Comparison of ENCODE assay signal across 25 cellular contexts in the genomic region with DNA sequence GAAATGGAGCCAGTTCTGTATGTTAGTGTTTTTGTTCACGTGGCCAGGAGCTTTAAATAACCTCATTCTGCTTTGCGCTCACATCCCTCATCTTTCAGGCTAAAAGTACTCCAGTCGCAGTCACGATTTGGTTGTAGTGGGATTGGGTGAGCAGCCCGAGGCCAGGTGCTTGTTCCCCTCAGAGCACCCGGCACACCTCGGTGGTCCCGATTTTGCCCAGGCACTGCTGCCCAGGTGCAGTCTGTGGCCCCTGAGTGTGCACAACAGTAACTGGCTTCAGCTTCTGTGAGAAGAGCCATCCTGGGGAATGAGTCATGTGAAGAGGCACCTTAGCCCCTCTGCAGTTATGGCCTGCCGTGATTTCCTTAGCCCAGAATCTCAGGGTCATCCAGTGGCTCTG. TPM values are rescaled to one million over a fixed set of nuclear protein-coding genes. Genes with fewer than 3 reads are reported as not detected.
A peak's percentile ranks its signal among the peaks of the same experiment; 100 is the strongest.
DNase-seq lines count a peak whose midpoint lies in the region; ATAC-seq and TF ChIP-seq lines count a peak whose summit lies in the region.
"Had no signal": no experiment of that assay in that cellular context is flagged by ENCODE, and none has a peak within 500 bp of the region (broad histone marks: within the 10 kb centered on the region; RNA-seq: fewer than 3 reads in every experiment).

No MANE protein-coding gene starts in this region.

- peak overlapping the region; percentile 61 for H3K27ac Mint-ChIP-seq in endodermal cell
- H3K27ac Mint-ChIP-seq: activated naive CD8-positive, alpha-beta T cell; activated T-cell treated with anti-CD3 and anti-CD28 coated beads, Interleukin-2, amount 50 U/mL, for 72 hours had no signal

- H3K36me3 Mint-ChIP-seq in endodermal cell (ENCODE audit: low read depth): peaks cover 58% of the 10 kb centered on the region

- H3K9me3 Mint-ChIP-seq in endodermal cell: no peaks in the 10 kb centered on the region
- H3K9me3 Mint-ChIP-seq: activated T-cell treated with anti-CD3 and anti-CD28 coated beads, Interleukin-2, amount 50 U/mL, for 72 hours; naive thymus-derived CD4-positive, alpha-beta T cell had no signal

- WGBS in endodermal cell (ENCODE audit: insufficient coverage in 1 of 2, insufficient read length in 1 of 2), 2 experiments: 92 to 98% methylated on average over 9 of the region's 9 CpGs

- H3K27ac ChIP-seq in endodermal cell (ENCODE audit: low read depth, low read length) (no peak overlapping the region), mucosa of rectum (ENCODE audit: low read depth in 2 of 2, low read length in 2 of 2) (peak overlapping the region; percentile 95), skin epidermis (peak overlapping the region in 14 of 21 experiments; percentile 8 to 83 (median 66))
- H3K27ac ChIP-seq: coronary artery had no signal

- no peaks in the 10 kb centered on the region for H3K4me1 Mint-ChIP-seq in endodermal cell
- H3K4me1 Mint-ChIP-seq: naive thymus-derived CD4-positive, alpha-beta T cell had no signal

- H3K36me3 ChIP-seq in endodermal cell (ENCODE audit: control insufficient read depth, insufficient read depth, low read length) (peaks cover 36% of the 10 kb centered on the region), mucosa of rectum (ENCODE audit: control insufficient read depth in 2 of 2, insufficient read depth in 2 of 2, low read length in 2 of 2) (peaks cover 22 to 25% of the 10 kb centered on the region in 2 donors)

- H3K9ac ChIP-seq in endodermal cell (ENCODE audit: extremely low read depth, low read length, poor library complexity, severe bottlenecking): no peak overlapping the region
- peak overlapping the region; percentile 24 to 73 for H3K9ac ChIP-seq in mucosa of rectum (ENCODE audit: low read depth in 1 of 2, low read length in 2 of 2)

- no peaks in the 10 kb centered on the region for H3K27me3 Mint-ChIP-seq in endodermal cell (ENCODE audit: insufficient read depth)
- H3K27me3 Mint-ChIP-seq: activated naive CD8-positive, alpha-beta T cell; naive thymus-derived CD4-positive, alpha-beta T cell had no signal

- H3K4me1 ChIP-seq in endodermal cell (ENCODE audit: control insufficient read depth, insufficient read depth, low read length) (no peaks in the 10 kb centered on the region), mucosa of rectum (ENCODE audit: control insufficient read depth in 2 of 2, insufficient read depth in 2 of 2, low read length in 2 of 2) (peaks cover 47 to 56% of the 10 kb centered on the region in 2 donors)

- H3K4me3 ChIP-seq in endodermal cell (ENCODE audit: low read length) (no peak overlapping the region), mucosa of rectum (ENCODE audit: low read length in 2 of 2) (no peak overlapping the region), skin epidermis (no peak overlapping the region)
- H3K4me3 ChIP-seq: coronary artery, GM12878, K562 had no signal

- DNase-seq in M059J (ENCODE audit: low read depth) (peak; percentile 37), endodermal cell (no peak), AG08395 (ENCODE audit: low spot score) (no peak), NCI-H2029 (lab: John Stamatoyannopoulos, UW) (no peak)
- DNase-seq: activated CD4-positive, CD25-positive, alpha-beta regulatory T cell treated with anti-CD3 and anti-CD28 coated beads, Interleukin-2, amount 50 U/mL, for 72 hours; activated CD8-positive, alpha-beta memory T cell treated with anti-CD3 and anti-CD28 coated beads for 24 hours; activated T-cell treated with anti-CD3 and anti-CD28 coated beads, Interleukin-2, amount 50 U/mL, for 72 hours; DMS153; GF-D8; left ventricle myocardium superior; MV-4-11; naive thymus-derived CD4-positive, alpha-beta T cell; NCI-H2029 treated with DMSO at 0.1 percent for 48 hours; NCI-H446 treated with DMSO at 0.1 percent for 48 hours; NK-92 treated with Interleukin-12 subunit alpha and Interleukin-12 subunit beta, amount 100 ng/mL, for 24 hours; stimulated activated CD4-positive, alpha-beta T cell treated with anti-CD3 and anti-CD28 coated beads, Interleukin-12 subunit alpha, Interleukin-12 subunit beta, amount 100 ng/mL, for 4 hours; stimulated activated CD8-positive, alpha-beta memory T cell treated with anti-CD3 and anti-CD28 coated beads, Interleukin-4, amount 100 ng/mL, for 48 hours had no signal

- ATAC-seq in HG03378 (IDR thresholded peaks at IDR 0.05; ENCODE audit: unreplicated experiment) (no peak), HG02759 (IDR thresholded peaks at IDR 0.05; ENCODE audit: unreplicated experiment) (no peak)
- ATAC-seq: activated T-cell treated with anti-CD3 and anti-CD28 coated beads, Interleukin-2, amount 50 U/mL, for 72 hours; GM12878; K562; naive thymus-derived CD4-positive, alpha-beta T cell had no signal

- H3K9me3 ChIP-seq in endodermal cell (ENCODE audit: control insufficient read depth, low read length) (no peaks in the 10 kb centered on the region), mucosa of rectum (ENCODE audit: control insufficient read depth in 2 of 2, low read length in 2 of 2) (no peaks in the 10 kb centered on the region)

- H3K27me3 ChIP-seq in endodermal cell (ENCODE audit: control insufficient read depth, insufficient read depth, low read length, poor library complexity, severe bottlenecking) (no peaks in the 10 kb centered on the region), mucosa of rectum (ENCODE audit: control insufficient read depth in 2 of 2, insufficient read depth in 2 of 2, low read length in 2 of 2) (no peaks in the 10 kb centered on the region)

- no peak overlapping the region for H3K4me3 Mint-ChIP-seq in endodermal cell
- H3K4me3 Mint-ChIP-seq: activated naive CD8-positive, alpha-beta T cell; activated T-cell treated with anti-CD3 and anti-CD28 coated beads, Interleukin-2, amount 50 U/mL, for 72 hours; naive thymus-derived CD4-positive, alpha-beta T cell had no signal

- TF ChIP-seq CTCF in endodermal cell (conservative IDR thresholded peaks at IDR 0.05): no peak

RNA-seq across cellular contexts. Expression of gene IMPA2, which starts 33.2 kb away (rescaled TPM):
- total RNA-seq in M059J (2014; rRNA removed; shearing (Covaris generic)): 9.6 and 10.4 TPM in 2 replicates
- total RNA-seq in endodermal cell: 10 to 100 TPM; 68.0 to 88.9 TPM
- polyA plus RNA-seq in endodermal cell (2013, experiment 1 of 2): 62.2 TPM
- 51.6 TPM for polyA plus RNA-seq in endodermal cell (2013, experiment 2 of 2)
